In genomic region chr2:45368792-45369191, GRCh38 we compare ENCODE assay signal across 23 cellular contexts.
"Had no signal": no experiment of that assay in that cellular context is flagged by ENCODE, and none has a peak within 500 bp of the region (broad histone marks: within the 10 kb centered on the region; RNA-seq: fewer than 3 reads in every experiment).

No MANE protein-coding gene starts in this region.

- H3K36me3 ChIP-seq: Peyer's patch, SJCRH30 had no signal

- ATAC-seq: Right ventricle myocardium inferior, SK-N-SH treated with all-trans-retinoic acid at 6 μM for 48 hours had no signal

- H3K4me1 ChIP-seq: Peyer's patch, SJCRH30 had no signal

- H3K9me3 ChIP-seq: Peyer's patch, SJCRH30 had no signal

- H2AFZ ChIP-seq: PC-9 had no signal

- DNase-seq: IMR-90, Karpas-422, KG1, MM.1S, NCI-H1092 treated with DMSO at 0.1 percent for 48 hours, NCI-H1436, NCI-H187, NCI-H2029, NCI-H2081 treated with DMSO at 0.1 percent for 48 hours, NCI-H2171, NCI-H226, NCI-H446, NCI-H510A, NCI-H524 treated with DMSO at 0.1 percent for 48 hours, NCI-H69, NCI-H774, PC-9, Peyer's patch, SHP77 treated with DMSO at 0.1 percent for 48 hours, SJCRH30, T-helper 1 cell had no signal

- H3K27me3 ChIP-seq: Peyer's patch, SJCRH30 had no signal

- H3K27ac ChIP-seq: PC-9, Peyer's patch, SJCRH30 had no signal

- H3K4me2 ChIP-seq: PC-9 had no signal

- H3K4me3 ChIP-seq: PC-9, Peyer's patch, SJCRH30 had no signal
